Comparison of ENCODE assay signal across 20 cellular contexts in the genomic region with DNA sequence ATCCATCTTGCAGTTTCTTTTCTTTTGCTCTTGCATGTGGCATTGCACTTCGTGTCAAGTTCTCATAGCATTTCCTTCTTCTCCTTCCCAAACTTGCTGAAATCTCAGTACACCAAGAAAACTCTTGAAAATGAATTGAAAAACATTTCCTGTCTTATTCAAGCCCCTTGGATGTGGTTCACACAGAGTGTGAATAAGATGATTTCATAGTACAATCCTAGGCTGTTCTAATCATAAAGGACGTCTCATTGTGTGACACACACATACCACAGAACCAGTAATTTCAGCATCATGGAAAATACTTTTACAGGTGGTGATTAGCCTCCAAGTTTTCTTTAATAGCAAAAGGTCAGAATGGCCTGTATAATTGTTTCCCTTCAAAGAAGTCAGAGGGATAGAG.
"Had no signal": no experiment of that assay in that cellular context is flagged by ENCODE, and none has a peak within 500 bp of the region (broad histone marks: within the 10 kb centered on the region; RNA-seq: fewer than 3 reads in every experiment).

No MANE protein-coding gene starts in this region.

- H3K36me3 ChIP-seq: left lung, prostate gland, sigmoid colon, stomach, suprapubic skin, tibial nerve, upper lobe of right lung had no signal

- H3K36me3 Mint-ChIP-seq: natural killer cell treated with Interleukin-12 subunit alpha and Interleukin-12 subunit beta and Interleukin-15 and Interleukin-18, amount 100 ng/mL, for 72 hours had no signal

- H3K4me3 ChIP-seq: dorsolateral prefrontal cortex, left lung, lung, prostate gland, sigmoid colon, skin epidermis, stomach, suprapubic skin, tibial nerve, upper lobe of right lung had no signal

- H2AFZ ChIP-seq: parathyroid adenoma had no signal

- H3K9me3 Mint-ChIP-seq: natural killer cell treated with Interleukin-12 subunit alpha and Interleukin-12 subunit beta and Interleukin-15 and Interleukin-18, amount 100 ng/mL, for 72 hours had no signal

- H3K4me3 Mint-ChIP-seq: natural killer cell treated with Interleukin-12 subunit alpha and Interleukin-12 subunit beta and Interleukin-15 and Interleukin-18, amount 100 ng/mL, for 72 hours had no signal

- H3K4me1 ChIP-seq: left lung, parathyroid adenoma, prostate gland, sigmoid colon, stomach, suprapubic skin, upper lobe of right lung had no signal

- H3K27ac ChIP-seq: dorsolateral prefrontal cortex, left lung, parathyroid adenoma, prostate gland, skin epidermis, stomach, suprapubic skin, upper lobe of right lung had no signal

- H3K27ac Mint-ChIP-seq: natural killer cell treated with Interleukin-12 subunit alpha and Interleukin-12 subunit beta and Interleukin-15 and Interleukin-18, amount 100 ng/mL, for 72 hours had no signal

- DNase-seq: central memory CD4-positive, alpha-beta T cell; cortex of kidney; dorsolateral prefrontal cortex; effector memory CD4-positive, alpha-beta T cell; islet precursor cell; left lung; mesenchymal stem cell; midbrain; occipital lobe; sigmoid colon; stimulated activated naive CD4-positive, alpha-beta T cell; stomach; upper lobe of right lung had no signal

- H3K79me2 ChIP-seq: parathyroid adenoma had no signal

- H3K27me3 ChIP-seq: dorsolateral prefrontal cortex, left lung, sigmoid colon, stomach, suprapubic skin, tibial nerve, upper lobe of right lung had no signal

- H3K9me3 ChIP-seq: left lung, prostate gland, sigmoid colon, suprapubic skin, upper lobe of right lung had no signal
